Comparison of ENCODE assay signal across 21 cellular contexts in genomic region chr5:107926121-107926520, GRCh38.
"Had no signal": no experiment of that assay in that cellular context is flagged by ENCODE, and none has a peak within 500 bp of the region (broad histone marks: within the 10 kb centered on the region; RNA-seq: fewer than 3 reads in every experiment).

No MANE protein-coding gene starts in this region.

- DNase-seq: IMR-90, Kasumi-1, KG1, MM.1S, NCI-H1092 treated with DMSO at 0.1 percent for 48 hours, NCI-H1436, NCI-H187, NCI-H2029, NCI-H2081 treated with DMSO at 0.1 percent for 48 hours, NCI-H2171, NCI-H345, NCI-H446 treated with DMSO at 0.1 percent for 48 hours, NCI-H510A treated with DMSO at 0.1 percent for 48 hours, NCI-H526, PC-3, SHP77, SK-N-SH, SW 1271 had no signal

- H3K9ac ChIP-seq: SK-N-SH had no signal

- H3K27ac ChIP-seq: RWPE1 had no signal

- ATAC-seq: HepG2, Panc1, PC-3 had no signal

- H3K4me2 ChIP-seq: SK-N-SH had no signal

- H3K9me2 ChIP-seq: SK-N-SH had no signal

- H3K9me3 ChIP-seq: SK-N-SH had no signal
